Comparison of ENCODE assay signal across 8 cellular contexts in genomic region chr6:149031545-149032317, GRCh38.
DNase-seq lines count a peak whose midpoint lies in the region; ATAC-seq lines count a peak whose summit lies in the region.

No MANE protein-coding gene starts in this region.

- peak overlapping the region; percentile 4 for H3K4me3 ChIP-seq in effector memory CD4-positive, alpha-beta T cell (ENCODE audit: insufficient read depth, low read depth, low read length, poor library complexity, severe bottlenecking)

- H3K9me3 ChIP-seq in effector memory CD4-positive, alpha-beta T cell (ENCODE audit: control insufficient read depth, low read length), result no peaks in the 10 kb centered on the region

- no peaks in the 10 kb centered on the region for H3K36me3 ChIP-seq in effector memory CD4-positive, alpha-beta T cell (ENCODE audit: control insufficient read depth, insufficient read depth, low read length)

- no peaks in the 10 kb centered on the region for H3K27me3 ChIP-seq in effector memory CD4-positive, alpha-beta T cell (replicated peaks; ENCODE audit: control insufficient read depth, insufficient read depth, low read length, poor library complexity, severe bottlenecking)

- H3K4me1 ChIP-seq in effector memory CD4-positive, alpha-beta T cell (ENCODE audit: control insufficient read depth, insufficient read depth, low read length, poor library complexity, severe bottlenecking), result peaks cover 20% of the 10 kb centered on the region

- H3K27ac ChIP-seq in effector memory CD4-positive, alpha-beta T cell (ENCODE audit: insufficient read depth, low read length, poor library complexity, severe bottlenecking), result peak overlapping the region; percentile 56

- DNase-seq in Ammon's horn (ENCODE audit: low spot score) (peak; percentile 40), T-helper 9 cell (peak; percentile 25), NCI-H2107 treated with DMSO at 0.1 percent for 48 hours (lab: John Stamatoyannopoulos, UW; ENCODE audit: unreplicated experiment) (no peak), mesenteric fat pad (ENCODE audit: low spot score) (no peak), D341Med (ENCODE audit: low spot score) (no peak)
- peak in 2 of 3 donors; percentile 12 to 25 for DNase-seq in effector memory CD4-positive, alpha-beta T cell
- peak in 2 of 3 donors; percentile 29 to 50 for DNase-seq in stimulated activated CD4-positive, alpha-beta T cell treated with anti-CD3 and anti-CD28 coated beads, Interleukin-12 subunit alpha, Interleukin-12 subunit beta, amount 100 ng/mL, for 48 hours (ENCODE audit: low read depth in 2 of 3, low spot score in 1 of 3)

- peak; percentile 21 for ATAC-seq in HG02588 (IDR thresholded peaks at IDR 0.05; ENCODE audit: unreplicated experiment)

Comparison
In these comparisons a context has a peak if more than half of its experiments do, and no peak if none do; other contexts are left out.
1. DNase-seq: peak in Ammon's horn (single experiment), T-helper 9 cell (single experiment), effector memory CD4-positive, alpha-beta T cell (2 of 3) and stimulated activated CD4-positive, alpha-beta T cell treated with anti-CD3 and anti-CD28 coated beads, Interleukin-12 subunit alpha, Interleukin-12 subunit beta, amount 100 ng/mL, for 48 hours (2 of 3); none in NCI-H2107 treated with DMSO at 0.1 percent for 48 hours (single experiment), mesenteric fat pad (single experiment) and D341Med (single experiment).